ENCODE assay signal across 8 cellular contexts in the genomic region with DNA sequence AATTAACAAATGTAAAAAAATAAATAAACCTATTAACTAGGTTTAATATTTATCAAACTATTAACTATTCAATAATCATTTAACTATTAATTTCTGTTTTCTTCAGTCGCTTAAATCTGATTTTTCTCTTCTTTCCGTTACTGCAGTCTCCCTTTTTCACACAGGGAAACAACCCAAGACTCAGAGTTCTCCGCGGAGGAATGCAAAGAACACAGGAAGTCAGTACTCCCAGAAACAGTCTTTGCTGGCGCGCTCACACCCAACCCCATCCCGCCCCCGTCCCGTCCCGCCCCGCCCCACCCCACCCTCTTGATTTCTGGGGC. TPM values are rescaled to one million over a fixed set of nuclear protein-coding genes. Genes with fewer than 3 reads are reported as not detected.
DNase-seq lines count a peak whose midpoint lies in the region; ATAC-seq and TF ChIP-seq lines count a peak whose summit lies in the region.

No MANE protein-coding gene starts in this region.

- peaks cover 19% of the 10 kb centered on the region for H3K36me3 ChIP-seq in cardiac muscle cell
- H3K36me3 ChIP-seq in body of pancreas (replicated peaks in 1 of 2; ENCODE audit: insufficient read depth in 1 of 2, low read depth in 2 of 2), result peaks cover 5 to 12% of the 10 kb centered on the region in 2 donors
- H3K36me3 ChIP-seq in mesodermal cell (ENCODE audit: control insufficient read depth, insufficient read depth, low read length), result peaks cover 28% of the 10 kb centered on the region
- no peaks in the 10 kb centered on the region for H3K36me3 ChIP-seq in urinary bladder (ENCODE audit: insufficient read depth)

- intact Hi-C loops in left ventricle myocardium superior (cut with micrococcal nuclease) (no loop called here), body of pancreas (cut with DNase I) (no loop called here)

- DNase-seq in cardiac muscle cell (ENCODE audit: low read depth in 1 of 2, low spot score in 1 of 2), result no peak
- DNase-seq in left ventricle myocardium superior, result no peak
- no peak for DNase-seq in body of pancreas
- DNase-seq in HPDE6-E6E7 (ENCODE audit: extremely low spot score), result no peak
- no peak for DNase-seq in SW480 (ENCODE audit: low spot score)
- no peak for DNase-seq in NCI-H1436 (lab: John Stamatoyannopoulos, UW)

- H3K4me3 ChIP-seq in cardiac muscle cell, result peak overlapping the region; percentile 24
- no peak overlapping the region for H3K4me3 ChIP-seq in body of pancreas
- peak overlapping the region; percentile 67 for H3K4me3 ChIP-seq in mesodermal cell (ENCODE audit: extremely low read depth, insufficient read depth, low read length, poor library complexity, severe bottlenecking)
- H3K4me3 ChIP-seq in urinary bladder (ENCODE audit: low read depth, low read length), result peak overlapping the region; percentile 79

- H3K27me3 ChIP-seq in cardiac muscle cell (no peaks in the 10 kb centered on the region), body of pancreas (no peaks in the 10 kb centered on the region)

- no peak for TF ChIP-seq CTCF in cardiac muscle cell (IDR thresholded peaks at IDR 0.05; ENCODE audit: low read depth, low read length)
- no peak for TF ChIP-seq CTCF in body of pancreas (IDR thresholded peaks at IDR 0.05)

- WGBS in body of pancreas, 2 donors, result 0 to 1% methylated on average over 11 of the region's 11 CpGs
- 0% methylated on average over 2 to 4 of the region's 11 CpGs for WGBS in mesodermal cell (ENCODE audit: insufficient coverage in 2 of 2), 2 experiments
- 1% methylated on average over 11 of the region's 11 CpGs for WGBS in urinary bladder

- H3K9me3 ChIP-seq in cardiac muscle cell (ENCODE audit: low read depth) (no peaks in the 10 kb centered on the region), body of pancreas (no peaks in the 10 kb centered on the region), mesodermal cell (ENCODE audit: control insufficient read depth, low read length) (no peaks in the 10 kb centered on the region)

- no peak for TF ChIP-seq POLR2A in body of pancreas (IDR thresholded peaks at IDR 0.05)

- ATAC-seq in left ventricle myocardium superior, result no peak
- no peak for ATAC-seq in body of pancreas

- H3K4me1 ChIP-seq in cardiac muscle cell (ENCODE audit: low read depth) (peaks cover 7% of the 10 kb centered on the region), body of pancreas (peaks cover 21% of the 10 kb centered on the region), mesodermal cell (ENCODE audit: control insufficient read depth, insufficient read depth, low read length, poor library complexity, severe bottlenecking) (peaks cover 18% of the 10 kb centered on the region), urinary bladder (ENCODE audit: insufficient read depth) (no peaks in the 10 kb centered on the region)

- H3K27ac ChIP-seq in cardiac muscle cell, result peak overlapping the region; percentile 87
- H3K27ac ChIP-seq in body of pancreas, result peak overlapping the region; percentile 3 to 82 (median 66)
- H3K27ac ChIP-seq in mesodermal cell (ENCODE audit: low read depth, low read length, severe bottlenecking), result no peak overlapping the region
- H3K27ac ChIP-seq in urinary bladder (ENCODE audit: low read depth), result no peak overlapping the region

RNA-seq across cellular contexts. Expression of a gene that starts 0.4 kb away (rescaled TPM):
- total RNA-seq in cardiac muscle cell (152 and 172 TPM in 2 replicates), left ventricle myocardium superior (44.4 TPM), body of pancreas (10 to 100 TPM; 39.2 to 73.7 TPM), urinary bladder (38.3 TPM)
- polyA plus RNA-seq in cardiac muscle cell (122 and 127 TPM in 2 replicates), urinary bladder (52.1 TPM)
- polyA plus RNA-seq in mesodermal cell (2013, experiment 1 of 2), result 83.4 TPM
- 78.6 TPM for polyA plus RNA-seq in mesodermal cell (2013, experiment 2 of 2)

RNA-seq across cellular contexts. Expression of a gene that starts 9.7 kb away (rescaled TPM):
- total RNA-seq in cardiac muscle cell, result 0.14 TPM in 1 of 2 replicates, not detected in the other
- not detected in 2 replicates for polyA plus RNA-seq in cardiac muscle cell
- not detected for total RNA-seq in left ventricle myocardium superior
- total RNA-seq in body of pancreas, result not detected
- 13.0 TPM for polyA plus RNA-seq in mesodermal cell (2013, experiment 1 of 2)
- 25.4 TPM for polyA plus RNA-seq in mesodermal cell (2013, experiment 2 of 2)
- total RNA-seq in urinary bladder, result 1.2 TPM
- 0.47 TPM for polyA plus RNA-seq in urinary bladder

RNA-seq across cellular contexts. Expression of a gene that starts 34.1 kb away (rescaled TPM):
- total RNA-seq in cardiac muscle cell (not detected in 2 replicates), left ventricle myocardium superior (2.9 TPM), body of pancreas (not detected), urinary bladder (1.3 TPM)
- polyA plus RNA-seq in cardiac muscle cell (not detected in 2 replicates), urinary bladder (11.4 TPM)
- not detected for polyA plus RNA-seq in mesodermal cell (2013, experiment 1 of 2)
- polyA plus RNA-seq in mesodermal cell (2013, experiment 2 of 2), result not detected

RNA-seq across cellular contexts. Expression of a gene that starts 35.4 kb away (rescaled TPM):
- total RNA-seq in cardiac muscle cell (218 and 234 TPM in 2 replicates), left ventricle myocardium superior (315 TPM), body of pancreas (100 to 1,000 TPM; 133 to 178 TPM), urinary bladder (84.5 TPM)
- polyA plus RNA-seq in cardiac muscle cell (386 and 423 TPM in 2 replicates), urinary bladder (272 TPM)
- polyA plus RNA-seq in mesodermal cell (2013, experiment 1 of 2), result 119 TPM
- 107 TPM for polyA plus RNA-seq in mesodermal cell (2013, experiment 2 of 2)

RNA-seq across cellular contexts. Expression of a gene that starts 40.6 kb away (rescaled TPM):
- total RNA-seq in cardiac muscle cell, result 0.92 TPM in 1 of 2 replicates, not detected in the other
- polyA plus RNA-seq in cardiac muscle cell, result 0.39 and 1.9 TPM in 2 replicates
- total RNA-seq in left ventricle myocardium superior, result 1.2 TPM
- total RNA-seq in body of pancreas, result 1 to 10 TPM in 1 of 2 donors, not detected in 1; 1.3 TPM
- not detected for polyA plus RNA-seq in mesodermal cell (2013, experiment 1 of 2)
- polyA plus RNA-seq in mesodermal cell (2013, experiment 2 of 2), result not detected
- total RNA-seq in urinary bladder, result not detected
- polyA plus RNA-seq in urinary bladder, result not detected

Comparison
In these comparisons a context has a peak if more than half of its experiments do, and no peak if none do; other contexts are left out.
1. H3K27ac ChIP-seq: peak in cardiac muscle cell (single experiment) and body of pancreas (4 of 4); none in mesodermal cell (single experiment) and urinary bladder (single experiment).
2. H3K4me3 ChIP-seq: peak in cardiac muscle cell (single experiment), mesodermal cell (single experiment) and urinary bladder (single experiment); none in body of pancreas (0 of 2).